18 cellular contexts compared by ENCODE assay signal in genomic region chr2:126908721-126909177, GRCh38. TPM values are rescaled to one million over a fixed set of nuclear protein-coding genes. Genes with fewer than 3 reads are reported as not detected.
DNase-seq lines count a peak whose midpoint lies in the region; ATAC-seq and TF ChIP-seq lines count a peak whose summit lies in the region.
"Had no signal": no experiment of that assay in that cellular context is flagged by ENCODE, and none has a peak within 500 bp of the region (broad histone marks: within the 10 kb centered on the region; RNA-seq: fewer than 3 reads in every experiment).

No MANE protein-coding gene starts in this region.

- H2AK5ac ChIP-seq in mesendoderm (ENCODE audit: low read length) = no peak overlapping the region

- H3K18ac ChIP-seq in mesendoderm (ENCODE audit: low read length) = peak overlapping the region; percentile 32

- CTCF ChIA-PET in activated CD8-positive, alpha-beta T cell treated with anti-CD3 and anti-CD28 coated beads for 36 hours (lab: Charles Lee) = no interaction called here

- intact Hi-C loops in activated CD8-positive, alpha-beta T cell treated with anti-CD3 and anti-CD28 coated beads for 36 hours (cut with micrococcal nuclease) = no loop called here

- no peaks in the 10 kb centered on the region for H3K79me2 ChIP-seq in mesendoderm (ENCODE audit: control insufficient read depth, insufficient read depth, low read length)

- H3K79me1 ChIP-seq in mesendoderm (ENCODE audit: low read length) = no peaks in the 10 kb centered on the region

- no peak for ATAC-seq in activated CD8-positive, alpha-beta T cell treated with anti-CD3 and anti-CD28 coated beads for 36 hours
- ATAC-seq in stimulated activated naive B cell treated with anti-CD40 and anti-IgM and Interleukin-4, amounts not matched to agents 10 μg/mL and 1 μg/mL and 100 μg/mL, for 72 hours (replicated peaks) = no peak
- ATAC-seq in GM19452 (IDR thresholded peaks at IDR 0.05; ENCODE audit: unreplicated experiment) = no peak
- ATAC-seq: A549, K562 had no signal

- H3K9me3 Mint-ChIP-seq in activated CD8-positive, alpha-beta T cell treated with anti-CD3 and anti-CD28 coated beads for 36 hours = peaks cover 2% of the 10 kb centered on the region
- H3K9me3 Mint-ChIP-seq in stimulated activated naive B cell treated with anti-CD40 and anti-IgM and Interleukin-4, amounts not matched to agents 10 μg/mL and 1 μg/mL and 100 μg/mL, for 72 hours = peaks cover 0 to 9% of the 10 kb centered on the region in 2 donors

- H3K23ac ChIP-seq in mesendoderm (ENCODE audit: low read length) = no peak overlapping the region

- H2BK120ac ChIP-seq in mesendoderm (ENCODE audit: low read depth, low read length) = no peak overlapping the region

- H3K4me3 Mint-ChIP-seq in activated CD8-positive, alpha-beta T cell treated with anti-CD3 and anti-CD28 coated beads for 36 hours = no peak overlapping the region
- H3K4me3 Mint-ChIP-seq in stimulated activated naive B cell treated with anti-CD40 and anti-IgM and Interleukin-4, amounts not matched to agents 10 μg/mL and 1 μg/mL and 100 μg/mL, for 72 hours = no peak overlapping the region

- no peak overlapping the region for H2BK15ac ChIP-seq in mesendoderm (replicated peaks; ENCODE audit: low read depth)

- peak overlapping the region; percentile 73 for H3K56ac ChIP-seq in mesendoderm (ENCODE audit: low read length)

- WGBS in mesendoderm (ENCODE audit: extremely low coverage, insufficient coverage, low lambda C conversion rate) = no CpG with 5 or more reads among the region's 10 CpGs

- H3K27ac Mint-ChIP-seq in activated CD8-positive, alpha-beta T cell treated with anti-CD3 and anti-CD28 coated beads for 36 hours = no peak overlapping the region
- no peak overlapping the region for H3K27ac Mint-ChIP-seq in stimulated activated naive B cell treated with anti-CD40 and anti-IgM and Interleukin-4, amounts not matched to agents 10 μg/mL and 1 μg/mL and 100 μg/mL, for 72 hours

- no peak for TF ChIP-seq CTCF in coronary artery (IDR thresholded peaks at IDR 0.05)
- TF ChIP-seq CTCF in activated CD8-positive, alpha-beta T cell treated with anti-CD3 and anti-CD28 coated beads for 36 hours (IDR thresholded peaks at IDR 0.05) = no peak

- H4K5ac ChIP-seq in mesendoderm (ENCODE audit: low read length) = no peak overlapping the region

- peaks cover 13% of the 10 kb centered on the region for H3K4me1 ChIP-seq in BLaER1
- H3K4me1 ChIP-seq in mesendoderm (ENCODE audit: control insufficient read depth, low read depth, low read length) = peaks cover 9% of the 10 kb centered on the region
- H3K4me1 ChIP-seq: A549 had no signal

- no peak overlapping the region for H4K8ac ChIP-seq in mesendoderm (ENCODE audit: low read depth, low read length)

- DNase-seq in coronary artery (ENCODE audit: low spot score) (peak; percentile 46), mesendoderm (peak; percentile 28)
- peak; percentile 12 for DNase-seq in stimulated activated CD8-positive, alpha-beta memory T cell treated with anti-CD3 and anti-CD28 coated beads, Interleukin-4, amount 100 ng/mL, for 48 hours
- no peak for DNase-seq in activated CD8-positive, alpha-beta T cell treated with anti-CD3 and anti-CD28 coated beads for 36 hours
- DNase-seq in stimulated activated naive B cell treated with anti-CD40 and anti-IgM and Interleukin-4, amounts not matched to agents 10 μg/mL and 1 μg/mL and 100 μg/mL, for 72 hours = no peak
- DNase-seq: C1 segment of cervical spinal cord, GF-D8, GOT3, NCI-H1436 treated with DMSO at 0.1 percent for 48 hours, NCI-H2029 treated with DMSO at 0.1 percent for 48 hours, NCI-H774, PC-9 had no signal

- H2BK5ac ChIP-seq in mesendoderm (ENCODE audit: low read length) = peak overlapping the region; percentile 65

- peaks cover 1% of the 10 kb centered on the region for H3K27me3 Mint-ChIP-seq in activated CD8-positive, alpha-beta T cell treated with anti-CD3 and anti-CD28 coated beads for 36 hours
- H3K27me3 Mint-ChIP-seq in stimulated activated naive B cell treated with anti-CD40 and anti-IgM and Interleukin-4, amounts not matched to agents 10 μg/mL and 1 μg/mL and 100 μg/mL, for 72 hours = peaks cover 0 to 9% of the 10 kb centered on the region in 2 donors

- H3K36me3 Mint-ChIP-seq in activated CD8-positive, alpha-beta T cell treated with anti-CD3 and anti-CD28 coated beads for 36 hours (ENCODE audit: low read depth) = no peaks in the 10 kb centered on the region
- peaks cover 0 to 2% of the 10 kb centered on the region in 2 donors for H3K36me3 Mint-ChIP-seq in stimulated activated naive B cell treated with anti-CD40 and anti-IgM and Interleukin-4, amounts not matched to agents 10 μg/mL and 1 μg/mL and 100 μg/mL, for 72 hours

- peaks cover 10% of the 10 kb centered on the region for H3K9me3 ChIP-seq in BLaER1

- H3K27ac ChIP-seq in BLaER1 (no peak overlapping the region), coronary artery (no peak overlapping the region), mesendoderm (ENCODE audit: low read depth, low read length) (no peak overlapping the region)
- H3K27ac ChIP-seq: A549, PC-9 had no signal

- no peak overlapping the region for H3K4ac ChIP-seq in mesendoderm (ENCODE audit: low read depth, low read length)

- POLR2A ChIA-PET in activated CD8-positive, alpha-beta T cell treated with anti-CD3 and anti-CD28 coated beads for 36 hours (lab: Charles Lee) = no interaction called here

- H3K27me3 ChIP-seq in BLaER1 (no peaks in the 10 kb centered on the region), mesendoderm (ENCODE audit: insufficient read depth, low read length, poor library complexity) (no peaks in the 10 kb centered on the region)

- H3K36me3 ChIP-seq in BLaER1 (no peaks in the 10 kb centered on the region), mesendoderm (ENCODE audit: control insufficient read depth, insufficient read depth, low read length) (no peaks in the 10 kb centered on the region)

- no peak overlapping the region for H3K4me3 ChIP-seq in BLaER1
- no peak overlapping the region for H3K4me3 ChIP-seq in coronary artery
- H3K4me3 ChIP-seq in mesendoderm (ENCODE audit: low read length) = no peak overlapping the region
- H3K4me3 ChIP-seq: A549, K562, PC-9 had no signal

- no peaks in the 10 kb centered on the region for H4K20me1 ChIP-seq in BLaER1

- no peaks in the 10 kb centered on the region for H3K4me1 Mint-ChIP-seq in activated CD8-positive, alpha-beta T cell treated with anti-CD3 and anti-CD28 coated beads for 36 hours (ENCODE audit: low read depth)
- H3K4me1 Mint-ChIP-seq in stimulated activated naive B cell treated with anti-CD40 and anti-IgM and Interleukin-4, amounts not matched to agents 10 μg/mL and 1 μg/mL and 100 μg/mL, for 72 hours = peaks cover 11 to 21% of the 10 kb centered on the region in 2 donors

- peak overlapping the region; percentile 41 for H3K4me2 ChIP-seq in BLaER1
- no peak overlapping the region for H3K4me2 ChIP-seq in mesendoderm (ENCODE audit: low read length)
- H3K4me2 ChIP-seq: A549, PC-9 had no signal

- H3K9ac ChIP-seq in BLaER1 (no peak overlapping the region), mesendoderm (ENCODE audit: low read length) (no peak overlapping the region)

RNA-seq across cellular contexts. Expression of gene TEX51, which starts 10.1 kb away (rescaled TPM):
- polyA plus RNA-seq in mesendoderm (2013, experiment 1 of 2) = not detected
- not detected for polyA plus RNA-seq in mesendoderm (2013, experiment 2 of 2)
- not detected for total RNA-seq in activated CD8-positive, alpha-beta T cell treated with anti-CD3 and anti-CD28 coated beads for 36 hours
- total RNA-seq: Daoy, K562, NCI-H460, PC-9 had no signal
- polyA plus RNA-seq: A549, K562 had no signal

Comparison
In these comparisons a context has a peak if more than half of its experiments do, and no peak if none do; other contexts are left out.
1. DNase-seq: peak in coronary artery (single experiment), mesendoderm (single experiment) and stimulated activated CD8-positive, alpha-beta memory T cell treated with anti-CD3 and anti-CD28 coated beads, Interleukin-4, amount 100 ng/mL, for 48 hours (single experiment); none in activated CD8-positive, alpha-beta T cell treated with anti-CD3 and anti-CD28 coated beads for 36 hours (single experiment) and stimulated activated naive B cell treated with anti-CD40 and anti-IgM and Interleukin-4, amounts not matched to agents 10 μg/mL and 1 μg/mL and 100 μg/mL, for 72 hours (single experiment).